In the genomic region with DNA sequence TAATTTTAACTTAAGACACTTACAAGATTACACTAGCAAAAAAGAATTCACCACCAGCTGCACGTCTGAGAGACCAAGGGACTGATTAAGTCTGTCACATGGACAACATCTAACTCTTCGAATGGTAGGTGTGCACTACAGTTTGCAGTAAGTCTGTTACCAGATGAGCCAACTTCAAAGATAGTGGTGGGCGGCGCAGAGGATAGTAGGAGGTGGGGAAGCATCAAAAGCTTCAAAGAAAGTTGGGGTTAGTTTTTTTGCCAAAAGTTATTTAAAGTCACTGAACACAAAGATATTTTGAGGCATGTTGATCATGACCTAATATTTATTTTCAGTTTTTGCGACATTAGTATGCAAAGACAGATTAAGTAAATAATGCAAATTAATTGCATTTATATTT, we compare ENCODE assay signal across 21 cellular contexts.
"Had no signal": no experiment of that assay in that cellular context is flagged by ENCODE, and none has a peak within 500 bp of the region (broad histone marks: within the 10 kb centered on the region; RNA-seq: fewer than 3 reads in every experiment).

No MANE protein-coding gene starts in this region.

- H3K27ac Mint-ChIP-seq: naive B cell, type B pancreatic cell had no signal

- H3K4me1 Mint-ChIP-seq: naive B cell had no signal

- H3K36me3 Mint-ChIP-seq: naive B cell, type B pancreatic cell had no signal

- H3K27ac ChIP-seq: colonic mucosa, esophagus squamous epithelium, heart left ventricle, neutrophil, ovary, right atrium auricular region, sigmoid colon, skin epidermis, stomach, uterus had no signal

- FAIRE-seq: islet of Langerhans had no signal

- H3K9me3 ChIP-seq: colonic mucosa, esophagus squamous epithelium, heart left ventricle, neutrophil, ovary, right atrium auricular region, sigmoid colon, stomach, uterus had no signal

- H3K4me3 Mint-ChIP-seq: naive B cell, type B pancreatic cell had no signal

- H3K36me3 ChIP-seq: colonic mucosa, esophagus squamous epithelium, heart left ventricle, neutrophil, ovary, right atrium auricular region, sigmoid colon, stomach, uterus had no signal

- H3K4me3 ChIP-seq: colonic mucosa, esophagus squamous epithelium, heart left ventricle, ovary, right atrium auricular region, sigmoid colon, skin epidermis, stomach, uterus had no signal

- H3K27me3 ChIP-seq: colonic mucosa, heart left ventricle, neutrophil, ovary, right atrium auricular region, sigmoid colon, stomach, uterus had no signal

- DNase-seq: colonic mucosa; dermis blood vessel endothelial cell; esophagus squamous epithelium; foreskin melanocyte; heart left ventricle; hippocampal formation; kidney glomerular epithelial cell; mesendoderm; naive B cell; ovary; sigmoid colon; stimulated activated CD4-positive, alpha-beta T cell treated with anti-CD3 and anti-CD28 coated beads, Interleukin-12 subunit alpha, Interleukin-12 subunit beta, amount 100 ng/mL, for 4 hours; stimulated activated naive CD4-positive, alpha-beta T cell; stomach; substantia nigra; uterus had no signal

- H3K4me1 ChIP-seq: colonic mucosa, esophagus squamous epithelium, uterus had no signal
